Comparison of ENCODE assay signal across 8 cellular contexts in genomic region chrX:16786139-16786790, GRCh38. TPM values are rescaled to one million over a fixed set of nuclear protein-coding genes. Genes with fewer than 3 reads are reported as not detected.
DNase-seq lines count a peak whose midpoint lies in the region; ATAC-seq and TF ChIP-seq lines count a peak whose summit lies in the region.

Gene TXLNG (plus strand): TSS chrX:16786466. CDS start chrX:16786488, 22 bp downstream.

- H3K36me3 ChIP-seq in heart left ventricle (peaks cover 0 to 8% (median 3%) of the 10 kb centered on the region in 9 donors), upper lobe of left lung (peaks cover 0 to 9% (median 0%) of the 10 kb centered on the region in 4 donors)

- H3K27me3 ChIP-seq in heart left ventricle (no peaks in the 10 kb centered on the region), upper lobe of left lung (no peaks in the 10 kb centered on the region)

- peak within 1 kb of the TSS; percentile 47 to 93 (median 84) for H3K27ac ChIP-seq in heart left ventricle
- H3K27ac ChIP-seq in upper lobe of left lung = peak within 1 kb of the TSS; percentile 86 to 92 (median 90)

- DNase-seq in GM13976 (ENCODE audit: low spot score) (peak; percentile 94), NCI-H146 treated with DMSO at 0.1 percent for 48 hours (lab: John Stamatoyannopoulos, UW; ENCODE audit: unreplicated experiment) (peak; percentile 97), amniotic epithelial cell (ENCODE audit: low read depth) (peak; percentile 97), heart left ventricle (peak; percentile 95 to 100 (median 96)), pons (ENCODE audit: low spot score) (peak; percentile 98), upper lobe of left lung (peak; percentile 98 to 100)

- TF ChIP-seq CTCF in GM13976 (IDR thresholded peaks at IDR 0.05; ENCODE audit: borderline replicate concordance, control extremely low read depth, extremely low read depth, insufficient read depth, missing control alignments) = no peak
- no peak for TF ChIP-seq CTCF in heart left ventricle (IDR thresholded peaks at IDR 0.05)
- TF ChIP-seq CTCF in upper lobe of left lung (IDR thresholded peaks at IDR 0.05) = no peak

- TF ChIP-seq POLR2A in heart left ventricle (IDR thresholded peaks at IDR 0.05) (peak in 1 of 2 donors; percentile 85), upper lobe of left lung (IDR thresholded peaks at IDR 0.05) (peak in 3 of 4 donors; percentile 58 to 87 (median 80))

- H3K4me1 ChIP-seq in heart left ventricle (peaks cover 0 to 16% (median 6%) of the 10 kb centered on the region in 12 donors), upper lobe of left lung (peaks cover 0 to 20% (median 0%) of the 10 kb centered on the region in 4 donors)

- WGBS in heart left ventricle, 4 donors = 0 to 1% (median 1%) methylated on average over 34 to 59 of the region's 59 CpGs
- 0% methylated on average over 34 of the region's 59 CpGs; no CpG with 5 or more reads in 1 of the 2 donors for WGBS in upper lobe of left lung, 2 donors

- ATAC-seq in HG02870 (IDR thresholded peaks at IDR 0.05; ENCODE audit: unreplicated experiment) (peak; percentile 99), heart left ventricle (peak; percentile 99 to 100 (median 100)), upper lobe of left lung (ENCODE audit: low FRiP score in 2 of 2) (peak; percentile 98 to 100)

- intact Hi-C loops in T-helper 1 cell treated with Interleukin-12 subunit alpha and Interleukin-12 subunit beta and Interleukin-4 antibody, amounts not matched to agents 30 ng/mL and 1 ng/mL, for 36 hours (cut with micrococcal nuclease) = loop anchor here (1.0 to 10.0 kb wide), 11 partner anchors 67 to 1889 kb away; partner anchors contain the start of genes AP1S2, CA5B, CDKL5 and PIGA
- intact Hi-C loops in heart left ventricle (cut with DNase I) = loop anchor here in 3 of 10 donors (2.0 to 10.0 kb wide), 4 partner anchors 61 to 86 kb away; partner anchors contain the start of genes SYAP1 (in 2 of the 3) and RBBP7 (in 1 of the 3)

- in situ Hi-C loops in GM13976 (cut with MboI; ENCODE audit: low sequenced_read_pairs, unreplicated experiment) = no loop called here

- no peak for TF ChIP-seq EP300 in upper lobe of left lung (IDR thresholded peaks at IDR 0.05)

- peak within 1 kb of the TSS; percentile 63 to 93 (median 78) for H3K4me3 ChIP-seq in heart left ventricle
- H3K4me3 ChIP-seq in upper lobe of left lung = peak within 1 kb of the TSS; percentile 70 to 96 (median 79)

- H3K9me3 ChIP-seq in heart left ventricle (no peaks in the 10 kb centered on the region), upper lobe of left lung (no peaks in the 10 kb centered on the region)

RNA-seq across cellular contexts. Expression of gene TXLNG, which starts in this region (rescaled TPM):
- 12.6 and 13.0 TPM in 2 replicates for total RNA-seq in T-helper 1 cell treated with Interleukin-12 subunit alpha and Interleukin-12 subunit beta and Interleukin-4 antibody, amounts not matched to agents 30 ng/mL and 1 ng/mL, for 36 hours
- 1 to 10 TPM; 4.3 to 8.1 (median 6.3) TPM for total RNA-seq in heart left ventricle
- polyA plus RNA-seq in heart left ventricle = 1 to 10 TPM; 3.0 to 5.2 TPM
- 10 to 100 TPM in 4 of 6 donors, 1 to 10 TPM in 2; 8.1 to 23.5 (median 12.6) TPM for total RNA-seq in upper lobe of left lung

Comparison
In these comparisons a context has a peak if more than half of its experiments do, and no peak if none do; other contexts are left out.
1. Peak in every context shown above with its lines: DNase-seq, ATAC-seq, H3K4me3 ChIP-seq and H3K27ac ChIP-seq.